ENCODE assay signal across 7 cellular contexts in genomic region chr7:131188367-131189339, GRCh38.
DNase-seq lines count a peak whose midpoint lies in the region; ATAC-seq and TF ChIP-seq lines count a peak whose summit lies in the region.

No MANE protein-coding gene starts in this region.

- H3K9me3 Mint-ChIP-seq in immature natural killer cell, result no peaks in the 10 kb centered on the region

- peaks cover 0 to 5% (median 4%) of the 10 kb centered on the region in 3 donors for H3K27me3 Mint-ChIP-seq in immature natural killer cell (ENCODE audit: low read depth in 3 of 3)

- no peaks in the 10 kb centered on the region for H3K27me3 ChIP-seq in Panc1 (ENCODE audit: control insufficient read depth, insufficient read depth, low read length)

- intact Hi-C loops in Panc1 (cut with micrococcal nuclease; ENCODE audit: unreplicated experiment), result no loop called here

- DNase-seq in Panc1 (ENCODE audit: low read depth, low spot score) (peak; percentile 93), activated T-helper 1 cell treated with Interleukin-2 at 50 U/mL for 16 hours (ENCODE audit: low read depth) (peak; percentile 17), immature natural killer cell (peak; percentile 77 to 87 (median 77)), midbrain (lab: John Stamatoyannopoulos, UW) (no peak)
- DNase-seq in stimulated activated CD8-positive, alpha-beta memory T cell treated with anti-CD3 and anti-CD28 coated beads, Interleukin-2, amount 100 ng/mL, for 1 hour (ENCODE audit: low read depth in 2 of 2), result peak; percentile 19 to 29

- ATAC-seq in GM18508 (IDR thresholded peaks at IDR 0.05; ENCODE audit: insufficient read depth, unreplicated experiment) (peak; percentile 85), HG02642 (IDR thresholded peaks at IDR 0.05; ENCODE audit: poor library complexity, unreplicated experiment) (peak; percentile 74), Panc1 (peak; percentile 72)

- in situ Hi-C loops in Panc1 (cut with HindIII; ENCODE audit: low pct_unique_long_range_greater_than_20kb, low sequenced_read_pairs), result no loop called here

- peaks cover 26 to 28% of the 10 kb centered on the region in 2 donors for H3K4me1 Mint-ChIP-seq in immature natural killer cell

- POLR2A ChIA-PET in Panc1 (lab: Charles Lee), result interaction anchor here (0.6 kb wide), 3 partner anchors 8 to 322 kb away, joined by 3 to 4 read pairs (median 4); no protein-coding TSS in a partner anchor

- H3K27ac Mint-ChIP-seq in immature natural killer cell, result peak overlapping the region; percentile 82 to 97 (median 89)

- no peak for TF ChIP-seq CTCF in Panc1 (IDR thresholded peaks at IDR 0.05)

- H3K4me1 ChIP-seq in Panc1 (ENCODE audit: control insufficient read depth, insufficient read depth, low read length), result peaks cover 3% of the 10 kb centered on the region; the same call in 1 of the 2 replicates

- no peaks in the 10 kb centered on the region for H3K36me3 Mint-ChIP-seq in immature natural killer cell

- peak overlapping the region in 4 of 5 donors; percentile 17 to 62 (median 42) for H3K4me3 Mint-ChIP-seq in immature natural killer cell

- no peak overlapping the region for H3K4me3 ChIP-seq in Panc1 (ENCODE audit: low read depth in 2 of 2, low read length in 2 of 2)

- no peaks in the 10 kb centered on the region for H3K9me3 ChIP-seq in Panc1 (ENCODE audit: control insufficient read depth, insufficient read depth, low read depth, low read length)

- CTCF ChIA-PET in Panc1 (lab: Charles Lee), result no interaction called here

- no peaks in the 10 kb centered on the region for H3K36me3 ChIP-seq in Panc1 (ENCODE audit: control insufficient read depth, insufficient read depth, low read length)

- peak overlapping the region; percentile 25; the same call in 1 of the 2 replicates for H3K27ac ChIP-seq in Panc1 (ENCODE audit: low read length)

- BruUV-seq in Panc1 (replicated peaks; lab: Mats Ljungman, UMichigan), result no TSS peak
